Comparison of ENCODE assay signal across 1 cellular context in genomic region chr12:70823182-70823976, GRCh38.
TF ChIP-seq lines count a peak whose summit lies in the region.

No MANE protein-coding gene starts in this region.

TF ChIP-seq in GM12878, 131 proteins besides CTCF, POLR2A, EP300 and RAD21 (continued from another document):
- TF ChIP-seq E4F1 (IDR thresholded peaks at IDR 0.05; ENCODE audit: borderline replicate concordance, partially characterized antibody) = no peak
- no peak for TF ChIP-seq FOS (IDR thresholded peaks at IDR 0.05; ENCODE audit: borderline replicate concordance, extremely low read depth, insufficient read length)
- no peak for TF ChIP-seq CBX3 (IDR thresholded peaks at IDR 0.05; ENCODE audit: borderline replicate concordance, low read depth)
- TF ChIP-seq, protein P1, sequence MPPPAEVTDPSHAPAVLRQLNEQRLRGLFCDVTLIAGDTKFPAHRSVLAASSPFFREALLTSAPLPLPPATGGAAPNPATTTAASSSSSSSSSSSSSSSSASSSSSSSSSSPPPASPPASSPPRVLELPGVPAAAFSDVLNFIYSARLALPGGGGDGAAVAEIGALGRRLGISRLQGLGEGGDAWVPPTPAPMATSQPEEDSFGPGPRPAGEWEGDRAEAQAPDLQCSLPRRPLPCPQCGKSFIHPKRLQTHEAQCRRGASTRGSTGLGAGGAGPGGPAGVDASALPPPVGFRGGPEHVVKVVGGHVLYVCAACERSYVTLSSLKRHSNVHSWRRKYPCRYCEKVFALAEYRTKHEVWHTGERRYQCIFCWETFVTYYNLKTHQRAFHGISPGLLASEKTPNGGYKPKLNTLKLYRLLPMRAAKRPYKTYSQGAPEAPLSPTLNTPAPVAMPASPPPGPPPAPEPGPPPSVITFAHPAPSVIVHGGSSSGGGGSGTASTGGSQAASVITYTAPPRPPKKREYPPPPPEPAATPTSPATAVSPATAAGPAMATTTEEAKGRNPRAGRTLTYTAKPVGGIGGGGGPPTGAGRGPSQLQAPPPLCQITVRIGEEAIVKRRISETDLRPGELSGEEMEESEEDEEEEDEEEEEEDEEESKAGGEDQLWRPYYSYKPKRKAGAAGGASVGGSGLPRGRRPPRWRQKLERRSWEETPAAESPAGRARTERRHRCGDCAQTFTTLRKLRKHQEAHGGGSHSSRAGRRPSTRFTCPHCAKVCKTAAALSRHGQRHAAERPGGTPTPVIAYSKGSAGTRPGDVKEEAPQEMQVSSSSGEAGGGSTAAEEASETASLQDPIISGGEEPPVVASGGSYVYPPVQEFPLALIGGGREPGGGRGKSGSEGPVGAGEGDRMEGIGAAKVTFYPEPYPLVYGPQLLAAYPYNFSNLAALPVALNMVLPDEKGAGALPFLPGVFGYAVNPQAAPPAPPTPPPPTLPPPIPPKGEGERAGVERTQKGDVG (CRISPR knock-in tag; IDR thresholded peaks at IDR 0.05) = no peak
- TF ChIP-seq NR2C2 (IDR thresholded peaks at IDR 0.05; ENCODE audit: borderline replicate concordance, control insufficient read depth, insufficient read length, low read depth) = no peak
- TF ChIP-seq ESRRA (IDR thresholded peaks at IDR 0.05; ENCODE audit: low read length) = no peak
- TF ChIP-seq SMARCA5 (IDR thresholded peaks at IDR 0.05) = no peak
